Comparison of ENCODE assay signal across 14 cellular contexts in genomic region chr1:181187596-181188126, GRCh38.
DNase-seq lines count a peak whose midpoint lies in the region; ATAC-seq and TF ChIP-seq lines count a peak whose summit lies in the region.
"Had no signal": no experiment of that assay in that cellular context is flagged by ENCODE, and none has a peak within 500 bp of the region (broad histone marks: within the 10 kb centered on the region; RNA-seq: fewer than 3 reads in every experiment).

No MANE protein-coding gene starts in this region.

- H3K9me3 Mint-ChIP-seq in activated T-cell treated with anti-CD3 and anti-CD28 coated beads, Interleukin-2, amount 50 U/mL, for 24 hours = no peaks in the 10 kb centered on the region
- H3K9me3 Mint-ChIP-seq: CD8-positive, alpha-beta T cell had no signal

- no peak for ATAC-seq in HG03432 (IDR thresholded peaks at IDR 0.05; ENCODE audit: unreplicated experiment)
- ATAC-seq: CD8-positive, alpha-beta T cell had no signal

- H3K9me3 ChIP-seq in BLaER1 (no peaks in the 10 kb centered on the region), HEK293 (ENCODE audit: control insufficient read depth, insufficient read depth, low read depth, low read length) (no peaks in the 10 kb centered on the region)
- H3K9me3 ChIP-seq: Caco-2, HAP-1 had no signal

- peaks cover 4% of the 10 kb centered on the region for H3K4me1 Mint-ChIP-seq in activated T-cell treated with anti-CD3 and anti-CD28 coated beads, Interleukin-2, amount 50 U/mL, for 24 hours (ENCODE audit: low read depth)

- H3K27me3 ChIP-seq in BLaER1 = no peaks in the 10 kb centered on the region

- TF ChIP-seq CTCF in HEK293 (tag by site-specific recombination; IDR thresholded peaks at IDR 0.05) = no peak

- CTCF ChIA-PET in HEK293 (lab: Yijun Ruan, JAX) = interaction anchor here (0.6 to 1.5 kb wide), 5 partner anchors 95 to 631 kb away, joined by 3 to 10 read pairs (median 6); no protein-coding TSS in a partner anchor

- H3K4me3 ChIP-seq in BLaER1 (no peak overlapping the region), HEK293 (ENCODE audit: low read depth, low read length) (no peak overlapping the region)
- H3K4me3 ChIP-seq: HAP-1 had no signal

- POLR2A ChIA-PET in HEK293 (lab: Yijun Ruan, JAX) = no interaction called here

- peak overlapping the region; percentile 27; the same call in 1 of the 2 replicates for H3K4me2 ChIP-seq in BLaER1

- DNase-seq in activated T-cell treated with anti-CD3 and anti-CD28 coated beads, Interleukin-2, amount 50 U/mL, for 24 hours = peak; percentile 8
- no peak for DNase-seq in activated T-cell treated with anti-CD3 and anti-CD28 coated beads, Interleukin-2, amount 50 U/mL, for 1 hour
- DNase-seq in NCI-H524 treated with DMSO at 0.1 percent for 48 hours (lab: John Stamatoyannopoulos, UW) = no peak
- DNase-seq: Caco-2; CD4-positive, CD25-positive, alpha-beta regulatory T cell; CD8-positive, alpha-beta T cell; DMS153; DND-41; GOT3 had no signal

- H3K4me1 ChIP-seq in BLaER1 = peaks cover 38% of the 10 kb centered on the region
- no peaks in the 10 kb centered on the region for H3K4me1 ChIP-seq in HEK293 (ENCODE audit: control insufficient read depth, insufficient read depth, low read length)
- H3K4me1 ChIP-seq: Caco-2, HAP-1 had no signal

- H3K9ac ChIP-seq in BLaER1 = no peak overlapping the region

- H3K27me3 Mint-ChIP-seq in activated T-cell treated with anti-CD3 and anti-CD28 coated beads, Interleukin-2, amount 50 U/mL, for 24 hours = peaks cover 13% of the 10 kb centered on the region

- H4K20me1 ChIP-seq in BLaER1 = no peaks in the 10 kb centered on the region

- no peaks in the 10 kb centered on the region for H3K36me3 ChIP-seq in BLaER1
- H3K36me3 ChIP-seq in HEK293 (ENCODE audit: control insufficient read depth in 2 of 2, insufficient read depth in 1 of 2, low read length in 2 of 2) = no peaks in the 10 kb centered on the region
- H3K36me3 ChIP-seq: HAP-1 had no signal

- no peak overlapping the region for H3K4me3 Mint-ChIP-seq in activated T-cell treated with anti-CD3 and anti-CD28 coated beads, Interleukin-2, amount 50 U/mL, for 24 hours
- H3K4me3 Mint-ChIP-seq: CD4-positive, CD25-positive, alpha-beta regulatory T cell; CD8-positive, alpha-beta T cell had no signal

- H3K27ac Mint-ChIP-seq in activated T-cell treated with anti-CD3 and anti-CD28 coated beads, Interleukin-2, amount 50 U/mL, for 24 hours = no peak overlapping the region
- H3K27ac Mint-ChIP-seq: CD8-positive, alpha-beta T cell had no signal

- H3K36me3 Mint-ChIP-seq in activated T-cell treated with anti-CD3 and anti-CD28 coated beads, Interleukin-2, amount 50 U/mL, for 24 hours (ENCODE audit: low read depth) = no peaks in the 10 kb centered on the region
- H3K36me3 Mint-ChIP-seq: CD4-positive, CD25-positive, alpha-beta regulatory T cell; CD8-positive, alpha-beta T cell had no signal

- H3K27ac ChIP-seq in BLaER1 (no peak overlapping the region), HEK293 (ENCODE audit: extremely low read depth, low read depth, low read length) (no peak overlapping the region)
- H3K27ac ChIP-seq: C4-2B had no signal

TF ChIP-seq in HEK293, 187 proteins besides CTCF, POLR2A, EP300 and RAD21:
- TF ChIP-seq SCRT2 (tag by site-specific recombination; IDR thresholded peaks at IDR 0.05) = peak; percentile 64; the same call in 1 of the 2 replicates
- TF ChIP-seq PRDM10 (tag by site-specific recombination; IDR thresholded peaks at IDR 0.05) = no peak
